ENCODE assay signal across 1 cellular context in genomic region chr7:16933296-16934248, GRCh38.
TF ChIP-seq lines count a peak whose summit lies in the region.

No MANE protein-coding gene starts in this region.

TF ChIP-seq in GM12878, 131 proteins besides CTCF, POLR2A, EP300 and RAD21:
- no peak for TF ChIP-seq EGR1 (IDR thresholded peaks at IDR 0.05; ENCODE audit: borderline replicate concordance in 1 of 2, low read depth in 2 of 2, low read length in 2 of 2)
- no peak for TF ChIP-seq MEF2B (IDR thresholded peaks at IDR 0.05; ENCODE audit: partially characterized antibody, poor library complexity, severe bottlenecking)
- no peak for TF ChIP-seq FOS (IDR thresholded peaks at IDR 0.05; ENCODE audit: borderline replicate concordance, extremely low read depth, insufficient read length)
- no peak for TF ChIP-seq NR2F1 (conservative IDR thresholded peaks at IDR 0.05)
- TF ChIP-seq ZSCAN29 (IDR thresholded peaks at IDR 0.05) = no peak
- peak; percentile 19; the same call in 1 of the 2 replicates for TF ChIP-seq IKZF1 (conservative IDR thresholded peaks at IDR 0.05)
- no peak for TF ChIP-seq E4F1 (IDR thresholded peaks at IDR 0.05; ENCODE audit: borderline replicate concordance, partially characterized antibody)
- TF ChIP-seq HCFC1 (IDR thresholded peaks at IDR 0.05; ENCODE audit: low read length) = no peak
- no peak for TF ChIP-seq TBL1XR1 (IDR thresholded peaks at IDR 0.05; ENCODE audit: low read depth, low read length)
- no peak for TF ChIP-seq ZBTB11 (CRISPR knock-in tag; IDR thresholded peaks at IDR 0.05)
- TF ChIP-seq RUNX3 (IDR thresholded peaks at IDR 0.05; ENCODE audit: low read length) = peak; percentile 22; the same call in 1 of the 2 replicates
- no peak for TF ChIP-seq STAT1 (conservative IDR thresholded peaks at IDR 0.05)
- no peak for TF ChIP-seq CHD4 (IDR thresholded peaks at IDR 0.05)
- TF ChIP-seq SRF (IDR thresholded peaks at IDR 0.05; ENCODE audit: low read depth in 2 of 2, low read length in 2 of 2) = no peak
- peak; percentile 34; the same call in 1 of the 2 replicates for TF ChIP-seq SPI1 (IDR thresholded peaks at IDR 0.05; ENCODE audit: borderline replicate concordance, insufficient read depth, low read depth, low read length)
- TF ChIP-seq IKZF2 (IDR thresholded peaks at IDR 0.05) = 0 out of 4 replicates have a peak, but pooled peaks of 1 of the 2 experiments have one; percentile 20
